In the genomic region with DNA sequence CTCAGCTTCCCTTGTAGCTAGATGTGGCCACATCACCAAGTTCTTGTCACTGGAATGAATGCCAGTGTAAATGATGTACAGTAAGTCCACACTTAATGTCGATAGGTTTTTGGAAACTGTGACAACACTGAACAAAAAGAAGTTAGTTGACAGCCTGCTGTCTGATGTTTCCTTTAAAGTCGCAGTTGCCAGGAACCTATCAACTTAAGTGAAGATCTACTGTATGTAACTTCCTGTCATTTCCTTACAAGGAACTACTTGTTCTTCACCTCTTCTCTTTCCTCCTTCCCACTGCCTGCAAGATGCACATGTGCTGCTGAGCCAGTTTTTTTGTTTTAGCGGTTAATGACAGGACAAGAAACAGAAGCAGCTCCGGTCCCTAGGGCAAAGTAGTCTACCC, we compare ENCODE assay signal across 25 cellular contexts. TPM values are rescaled to one million over a fixed set of nuclear protein-coding genes. Genes with fewer than 3 reads are reported as not detected.
A peak's percentile ranks its signal among the peaks of the same experiment; 100 is the strongest.
DNase-seq lines count a peak whose midpoint lies in the region; ATAC-seq and TF ChIP-seq lines count a peak whose summit lies in the region.
"Had no signal": no experiment of that assay in that cellular context is flagged by ENCODE, and none has a peak within 500 bp of the region (broad histone marks: within the 10 kb centered on the region; RNA-seq: fewer than 3 reads in every experiment).

No MANE protein-coding gene starts in this region.

- peak; percentile 16 to 43 for ATAC-seq in activated naive CD4-positive, alpha-beta T cell treated with anti-CD3 and anti-CD28 coated beads, Interleukin-2, amount 50 U/mL, for 72 hours
- ATAC-seq in HG03469 (IDR thresholded peaks at IDR 0.05; ENCODE audit: unreplicated experiment) = no peak
- ATAC-seq in GM23338 = no peak
- ATAC-seq: heart left ventricle, left lung, mucosa of descending colon, Panc1 had no signal

- in situ Hi-C loops in mammary epithelial cell (cut with MboI; ENCODE audit: low sequenced_read_pairs in 2 of 2) = no loop called here

- peaks cover 36% of the 10 kb centered on the region for H3K79me2 ChIP-seq in mammary epithelial cell (ENCODE audit: insufficient read depth, low read length)
- peaks cover 65% of the 10 kb centered on the region for H3K79me2 ChIP-seq in GM23338 (replicated peaks; ENCODE audit: insufficient read depth)

- H3K4me3 Mint-ChIP-seq in MCF 10A (ENCODE audit: unreplicated experiment) (no peak overlapping the region), progenitor cell of endocrine pancreas (ENCODE audit: low read depth) (no peak overlapping the region), GM23338 (no peak overlapping the region)

- no peaks in the 10 kb centered on the region for H3K9me2 ChIP-seq in GM23338 (ENCODE audit: insufficient read depth)

- H3K9me3 Mint-ChIP-seq in MCF 10A (ENCODE audit: unreplicated experiment) = peaks cover 12% of the 10 kb centered on the region
- peaks cover 9% of the 10 kb centered on the region in 2 donors for H3K9me3 Mint-ChIP-seq in activated naive CD4-positive, alpha-beta T cell treated with anti-CD3 and anti-CD28 coated beads, Interleukin-2, amount 50 U/mL, for 72 hours
- H3K9me3 Mint-ChIP-seq in progenitor cell of endocrine pancreas (ENCODE audit: low read depth) = peaks cover 13% of the 10 kb centered on the region
- no peaks in the 10 kb centered on the region; the same call in 2 of the 3 replicates for H3K9me3 Mint-ChIP-seq in GM23338

- 83% methylated on average over 4 of the region's 4 CpGs for WGBS in mammary epithelial cell (ENCODE audit: low coverage, missing lambda C conversion rate)

- intact Hi-C loops in MCF 10A (cut with micrococcal nuclease) (no loop called here), mammary epithelial cell (cut with micrococcal nuclease) (no loop called here)

- H3K36me3 ChIP-seq in mammary epithelial cell (ENCODE audit: insufficient read depth, low read length) (peaks cover 2% of the 10 kb centered on the region), KOPT-K1 (ENCODE audit: insufficient read depth, low read length) (peaks cover 7% of the 10 kb centered on the region; the same call in 1 of the 2 replicates), GM23338 (ENCODE audit: insufficient read depth) (peaks cover under 1% of the 10 kb centered on the region; the same call in 1 of the 2 replicates)
- H3K36me3 ChIP-seq: left lung, neutrophil, upper lobe of left lung had no signal

- H3K27ac ChIP-seq in mammary epithelial cell (ENCODE audit: insufficient read depth, low read depth, low read length) (no peak overlapping the region), KOPT-K1 (ENCODE audit: low read depth, low read length, poor library complexity, severe bottlenecking) (peak overlapping the region; percentile 29), GM23338 (ENCODE audit: low read depth) (no peak overlapping the region)
- H3K27ac ChIP-seq: heart left ventricle, left lung, neutrophil, SJCRH30, skin epidermis, stomach, upper lobe of left lung had no signal

- POLR2A ChIA-PET in MCF 10A (lab: Yijun Ruan, JAX) = interaction anchor here (0.6 kb wide), 1 partner anchor 35 kb away, joined by 3 read pairs; no protein-coding TSS in a partner anchor

- no peak overlapping the region for H3K9ac ChIP-seq in mammary epithelial cell (ENCODE audit: insufficient read depth, low read length)

- CTCF ChIA-PET in MCF 10A (lab: Yijun Ruan, JAX) (no interaction called here), mammary epithelial cell (lab: Charles Lee; ENCODE audit: low non-redundant PET) (no interaction called here)

- H3K4me2 ChIP-seq in mammary epithelial cell (ENCODE audit: insufficient read depth, low read depth, low read length) (no peak overlapping the region), GM23338 (no peak overlapping the region)

- H3K4me3 ChIP-seq in mammary epithelial cell (replicated peaks in 1 of 3; ENCODE audit: insufficient read depth in 1 of 3, low read depth in 2 of 3, low read length in 3 of 3) = no peak overlapping the region
- H3K4me3 ChIP-seq in GM23338 = no peak overlapping the region
- H3K4me3 ChIP-seq: heart left ventricle, left lung, mucosa of descending colon, SJCRH30, skin epidermis, stomach, upper lobe of left lung had no signal

- H3K27ac Mint-ChIP-seq in MCF 10A (ENCODE audit: low read depth, unreplicated experiment) (no peak overlapping the region), progenitor cell of endocrine pancreas (peak overlapping the region; percentile 7), GM23338 (no peak overlapping the region)
- no peak overlapping the region for H3K27ac Mint-ChIP-seq in activated naive CD4-positive, alpha-beta T cell treated with anti-CD3 and anti-CD28 coated beads, Interleukin-2, amount 50 U/mL, for 72 hours

- H2AFZ ChIP-seq in mammary epithelial cell (ENCODE audit: low read depth, low read length) (no peak overlapping the region), GM23338 (no peak overlapping the region)

- TF ChIP-seq CTCF in MCF 10A (IDR thresholded peaks at IDR 0.05; ENCODE audit: unreplicated experiment) (no peak), mammary epithelial cell (conservative IDR thresholded peaks at IDR 0.05 in 1 of 2, IDR thresholded peaks at IDR 0.05 in 1 of 2; ENCODE audit: extremely low read depth in 1 of 2, insufficient read depth in 1 of 2, low read depth in 1 of 2, low read length in 2 of 2) (no peak), progenitor cell of endocrine pancreas (IDR thresholded peaks at IDR 0.05; ENCODE audit: unreplicated experiment) (no peak), GM23338 (conservative IDR thresholded peaks at IDR 0.05; ENCODE audit: low read depth in 2 of 2) (no peak)

- BruUV-seq in MCF 10A (replicated peaks; lab: Mats Ljungman, UMichigan) (TSS peak; percentile 16), mammary epithelial cell (replicated peaks; lab: Mats Ljungman, UMichigan) (no TSS peak)

- peaks cover 6% of the 10 kb centered on the region for H3K4me1 Mint-ChIP-seq in MCF 10A (ENCODE audit: insufficient read depth, unreplicated experiment)
- peaks cover 5% of the 10 kb centered on the region for H3K4me1 Mint-ChIP-seq in progenitor cell of endocrine pancreas (ENCODE audit: low read depth)
- H3K4me1 Mint-ChIP-seq in GM23338 = peaks cover 28% of the 10 kb centered on the region

- H3K27me3 Mint-ChIP-seq in MCF 10A (ENCODE audit: insufficient read depth, unreplicated experiment) (no peaks in the 10 kb centered on the region), progenitor cell of endocrine pancreas (no peaks in the 10 kb centered on the region), GM23338 (ENCODE audit: insufficient read depth, low read depth, poor library complexity) (no peaks in the 10 kb centered on the region)

- no peaks in the 10 kb centered on the region for H4K20me1 ChIP-seq in mammary epithelial cell (ENCODE audit: insufficient read depth, low read length)
- peaks cover 41% of the 10 kb centered on the region for H4K20me1 ChIP-seq in GM23338 (replicated peaks; ENCODE audit: insufficient read depth)

- DNase-seq in MCF 10A (ENCODE audit: unreplicated experiment) = no peak
- DNase-seq in mammary epithelial cell = no peak
- DNase-seq in activated naive CD4-positive, alpha-beta T cell treated with anti-CD3 and anti-CD28 coated beads, Interleukin-2, amount 50 U/mL, for 72 hours (ENCODE audit: low spot score in 2 of 2) = no peak
- DNase-seq in progenitor cell of endocrine pancreas (ENCODE audit: low spot score, unreplicated experiment) = no peak
- DNase-seq in GM23338 (ENCODE audit: low spot score) = no peak
- DNase-seq in RPMI8226 = no peak
- DNase-seq: activated T-cell treated with anti-CD3 and anti-CD28 coated beads for 4 hours; cortex of kidney; DMS79 treated with DMSO at 0.1 percent for 48 hours; heart left ventricle; left lung; mucosa of descending colon; NCI-H1105 treated with DMSO at 0.1 percent for 48 hours; NCI-H2081 treated with DMSO at 0.1 percent for 48 hours; NK-92 treated with Interleukin-12 subunit alpha and Interleukin-12 subunit beta, amount 100 ng/mL, for 24 hours; SJCRH30; stimulated activated CD4-positive, alpha-beta T cell treated with anti-CD3 and anti-CD28 coated beads, Interleukin-2, amount 100 ng/mL, for 48 hours; stomach; upper lobe of left lung had no signal

- H3K36me3 Mint-ChIP-seq in MCF 10A (ENCODE audit: insufficient read depth, unreplicated experiment) (peaks cover 7% of the 10 kb centered on the region), progenitor cell of endocrine pancreas (ENCODE audit: insufficient read depth) (peaks cover 19% of the 10 kb centered on the region), GM23338 (ENCODE audit: low read depth) (peaks cover 20% of the 10 kb centered on the region)
- peaks cover 20 to 27% of the 10 kb centered on the region in 2 donors for H3K36me3 Mint-ChIP-seq in activated naive CD4-positive, alpha-beta T cell treated with anti-CD3 and anti-CD28 coated beads, Interleukin-2, amount 50 U/mL, for 72 hours

- peaks cover 16% of the 10 kb centered on the region for H3K4me1 ChIP-seq in mammary epithelial cell (ENCODE audit: insufficient read depth, low read length)
- H3K4me1 ChIP-seq in GM23338 (ENCODE audit: insufficient read depth) = peaks cover 12% of the 10 kb centered on the region; the same call in 1 of the 2 replicates
- H3K4me1 ChIP-seq: left lung, stomach, upper lobe of left lung had no signal

- no peaks in the 10 kb centered on the region for H3K9me3 ChIP-seq in mammary epithelial cell (replicated peaks; ENCODE audit: insufficient read depth, low read length)
- peaks cover 20% of the 10 kb centered on the region for H3K9me3 ChIP-seq in KOPT-K1 (ENCODE audit: insufficient read depth, low read length, poor library complexity, severe bottlenecking)
- H3K9me3 ChIP-seq: neutrophil had no signal

- dilution Hi-C loops in mammary epithelial cell (cut with HindIII; ENCODE audit: low sequenced_read_pairs) = no loop called here

- no peaks in the 10 kb centered on the region for H3K27me3 ChIP-seq in mammary epithelial cell (ENCODE audit: insufficient read depth, low read length)
- no peaks in the 10 kb centered on the region for H3K27me3 ChIP-seq in GM23338 (ENCODE audit: insufficient read depth)
- H3K27me3 ChIP-seq: heart left ventricle, left lung, neutrophil, SJCRH30, stomach, upper lobe of left lung had no signal

- H3F3A ChIP-seq in GM23338 (replicated peaks; ENCODE audit: low read depth) = no peaks in the 10 kb centered on the region

RNA-seq across cellular contexts. Expression of a gene that starts 44.6 kb away (rescaled TPM):
- total RNA-seq in MCF 10A (2022) (80.4 and 104 TPM in 2 replicates), mammary epithelial cell (10 to 100 TPM; 22.7 to 79.2 TPM), progenitor cell of endocrine pancreas (117 and 121 TPM in 2 replicates)
- polyA plus RNA-seq in mammary epithelial cell (20.4 TPM), GM23338 (2016; fragmentation: Nextera tagmentation; extraction: Ambion mirVana) (131 and 135 TPM in 2 replicates)
- polyA minus RNA-seq in mammary epithelial cell = 19.2 TPM
- total RNA-seq in activated naive CD4-positive, alpha-beta T cell treated with anti-CD3 and anti-CD28 coated beads, Interleukin-2, amount 50 U/mL, for 72 hours = 10 to 100 TPM; 10.9 to 26.3 TPM
- total RNA-seq in GM23338 (2014; rRNA removed; shearing (Covaris generic)) = 67.1 and 68.6 TPM in 2 replicates

RNA-seq across cellular contexts. Expression of a gene that starts 55.6 kb away (rescaled TPM):
- 0.39 TPM in 1 of 2 replicates, not detected in the other for total RNA-seq in MCF 10A (2022)
- under 1 TPM in 1 of 2 donors, not detected in 1; 0.83 TPM for total RNA-seq in mammary epithelial cell
- polyA plus RNA-seq in mammary epithelial cell = not detected
- polyA minus RNA-seq in mammary epithelial cell = not detected
- total RNA-seq in activated naive CD4-positive, alpha-beta T cell treated with anti-CD3 and anti-CD28 coated beads, Interleukin-2, amount 50 U/mL, for 72 hours = 1 to 10 TPM in 1 of 2 donors, under 1 TPM in 1; 0.84 to 2.6 TPM
- 0.27 TPM in 1 of 2 replicates, not detected in the other for total RNA-seq in progenitor cell of endocrine pancreas
- 0.80 and 1.8 TPM in 2 replicates for total RNA-seq in GM23338 (2014; rRNA removed; shearing (Covaris generic))
- polyA plus RNA-seq in GM23338 (2016; fragmentation: Nextera tagmentation; extraction: Ambion mirVana) = 1.5 TPM in 1 of 2 replicates, not detected in the other
- total RNA-seq: LHCN-M2 had no signal

Comparison
In these comparisons a context has a peak if more than half of its experiments do, and no peak if none do; other contexts are left out.
1. ATAC-seq: peak in activated naive CD4-positive, alpha-beta T cell treated with anti-CD3 and anti-CD28 coated beads, Interleukin-2, amount 50 U/mL, for 72 hours (2 of 2); none in HG03469 (single experiment) and GM23338 (single experiment).